ENCODE assay signal across 1 cellular context in the genomic region with DNA sequence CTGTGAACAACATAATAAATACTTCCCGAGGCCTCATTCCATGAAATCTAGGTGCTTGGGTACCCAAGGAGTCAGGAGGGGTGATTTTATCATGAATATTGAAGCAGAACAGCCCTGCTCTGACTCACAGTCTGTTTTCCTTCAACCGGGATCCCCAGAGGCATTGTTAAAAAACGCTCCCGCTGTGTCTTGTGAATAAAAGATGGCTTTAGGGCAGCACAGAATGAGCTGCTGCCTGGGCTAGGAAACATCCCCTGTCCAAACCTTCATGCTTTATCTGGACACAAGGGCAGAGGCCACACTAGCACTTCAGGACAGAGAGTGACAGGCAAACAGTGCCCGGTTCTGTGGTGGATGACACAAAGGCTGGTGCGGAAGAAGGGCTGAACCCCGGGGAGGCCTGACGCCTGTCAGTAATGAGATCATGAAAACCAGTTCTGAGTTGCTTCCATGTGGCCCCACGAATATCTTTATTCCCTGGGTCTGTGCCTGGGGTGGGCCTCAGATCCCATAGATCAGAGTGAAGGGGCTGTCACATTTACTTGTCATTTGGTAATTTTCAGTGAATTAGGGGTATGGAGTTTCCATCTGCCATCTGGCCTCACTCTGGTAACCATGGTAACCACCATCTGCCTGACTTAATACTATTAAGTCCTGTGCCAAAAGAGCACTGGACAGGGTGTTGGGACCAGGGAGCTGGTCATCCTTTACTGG.
TF ChIP-seq lines count a peak whose summit lies in the region.

No MANE protein-coding gene starts in this region.

TF ChIP-seq in K562, 482 proteins besides CTCF, POLR2A, EP300 and RAD21:
- TF ChIP-seq MAFG (tag; conservative IDR thresholded peaks at IDR 0.05) (no peak), RFX1 (IDR thresholded peaks at IDR 0.05) (peak; percentile 87)
TF ChIP-seq in K562: peak in this region for 1.
